ENCODE assay signal across 2 cellular contexts in the genomic region with DNA sequence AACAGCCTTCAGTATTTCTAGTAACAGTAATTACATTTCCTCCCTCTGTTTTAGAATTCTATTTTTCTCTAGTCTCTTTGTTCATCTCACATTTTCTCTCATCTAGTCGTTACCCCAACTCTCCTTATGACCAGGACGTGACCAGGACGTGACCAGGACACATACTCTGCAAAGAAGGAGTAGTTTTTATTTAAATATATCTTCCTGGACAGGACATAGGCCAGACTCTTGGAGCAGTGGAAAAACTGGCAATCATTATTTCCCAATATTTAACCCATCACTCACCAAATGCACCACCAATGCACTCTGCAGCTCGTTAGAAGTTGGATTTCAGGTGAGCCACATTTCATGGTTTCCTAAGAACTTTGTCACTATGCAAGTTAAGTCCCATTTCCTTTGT.
A peak's percentile ranks its signal among the peaks of the same experiment; 100 is the strongest.
TF ChIP-seq lines count a peak whose summit lies in the region.

No MANE protein-coding gene starts in this region.

TF ChIP-seq in liver, 16 proteins besides CTCF, POLR2A, EP300 and RAD21:
- TF ChIP-seq, protein P1, sequence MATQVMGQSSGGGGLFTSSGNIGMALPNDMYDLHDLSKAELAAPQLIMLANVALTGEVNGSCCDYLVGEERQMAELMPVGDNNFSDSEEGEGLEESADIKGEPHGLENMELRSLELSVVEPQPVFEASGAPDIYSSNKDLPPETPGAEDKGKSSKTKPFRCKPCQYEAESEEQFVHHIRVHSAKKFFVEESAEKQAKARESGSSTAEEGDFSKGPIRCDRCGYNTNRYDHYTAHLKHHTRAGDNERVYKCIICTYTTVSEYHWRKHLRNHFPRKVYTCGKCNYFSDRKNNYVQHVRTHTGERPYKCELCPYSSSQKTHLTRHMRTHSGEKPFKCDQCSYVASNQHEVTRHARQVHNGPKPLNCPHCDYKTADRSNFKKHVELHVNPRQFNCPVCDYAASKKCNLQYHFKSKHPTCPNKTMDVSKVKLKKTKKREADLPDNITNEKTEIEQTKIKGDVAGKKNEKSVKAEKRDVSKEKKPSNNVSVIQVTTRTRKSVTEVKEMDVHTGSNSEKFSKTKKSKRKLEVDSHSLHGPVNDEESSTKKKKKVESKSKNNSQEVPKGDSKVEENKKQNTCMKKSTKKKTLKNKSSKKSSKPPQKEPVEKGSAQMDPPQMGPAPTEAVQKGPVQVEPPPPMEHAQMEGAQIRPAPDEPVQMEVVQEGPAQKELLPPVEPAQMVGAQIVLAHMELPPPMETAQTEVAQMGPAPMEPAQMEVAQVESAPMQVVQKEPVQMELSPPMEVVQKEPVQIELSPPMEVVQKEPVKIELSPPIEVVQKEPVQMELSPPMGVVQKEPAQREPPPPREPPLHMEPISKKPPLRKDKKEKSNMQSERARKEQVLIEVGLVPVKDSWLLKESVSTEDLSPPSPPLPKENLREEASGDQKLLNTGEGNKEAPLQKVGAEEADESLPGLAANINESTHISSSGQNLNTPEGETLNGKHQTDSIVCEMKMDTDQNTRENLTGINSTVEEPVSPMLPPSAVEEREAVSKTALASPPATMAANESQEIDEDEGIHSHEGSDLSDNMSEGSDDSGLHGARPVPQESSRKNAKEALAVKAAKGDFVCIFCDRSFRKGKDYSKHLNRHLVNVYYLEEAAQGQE (IDR thresholded peaks at IDR 0.05): no peak
- TF ChIP-seq HNF4A (conservative IDR thresholded peaks at IDR 0.05) (peak; percentile 36 to 41), FOXA2 (IDR thresholded peaks at IDR 0.05) (no peak), RXRA (IDR thresholded peaks at IDR 0.05) (peak; percentile 31 to 42), SP1 (IDR thresholded peaks at IDR 0.05) (no peak), YY1 (IDR thresholded peaks at IDR 0.05) (no peak), JUND (IDR thresholded peaks at IDR 0.05) (no peak)
- TF ChIP-seq, protein P2, sequence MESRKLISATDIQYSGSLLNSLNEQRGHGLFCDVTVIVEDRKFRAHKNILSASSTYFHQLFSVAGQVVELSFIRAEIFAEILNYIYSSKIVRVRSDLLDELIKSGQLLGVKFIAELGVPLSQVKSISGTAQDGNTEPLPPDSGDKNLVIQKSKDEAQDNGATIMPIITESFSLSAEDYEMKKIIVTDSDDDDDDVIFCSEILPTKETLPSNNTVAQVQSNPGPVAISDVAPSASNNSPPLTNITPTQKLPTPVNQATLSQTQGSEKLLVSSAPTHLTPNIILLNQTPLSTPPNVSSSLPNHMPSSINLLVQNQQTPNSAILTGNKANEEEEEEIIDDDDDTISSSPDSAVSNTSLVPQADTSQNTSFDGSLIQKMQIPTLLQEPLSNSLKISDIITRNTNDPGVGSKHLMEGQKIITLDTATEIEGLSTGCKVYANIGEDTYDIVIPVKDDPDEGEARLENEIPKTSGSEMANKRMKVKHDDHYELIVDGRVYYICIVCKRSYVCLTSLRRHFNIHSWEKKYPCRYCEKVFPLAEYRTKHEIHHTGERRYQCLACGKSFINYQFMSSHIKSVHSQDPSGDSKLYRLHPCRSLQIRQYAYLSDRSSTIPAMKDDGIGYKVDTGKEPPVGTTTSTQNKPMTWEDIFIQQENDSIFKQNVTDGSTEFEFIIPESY (IDR thresholded peaks at IDR 0.05): no peak
- TF ChIP-seq, protein P3, sequence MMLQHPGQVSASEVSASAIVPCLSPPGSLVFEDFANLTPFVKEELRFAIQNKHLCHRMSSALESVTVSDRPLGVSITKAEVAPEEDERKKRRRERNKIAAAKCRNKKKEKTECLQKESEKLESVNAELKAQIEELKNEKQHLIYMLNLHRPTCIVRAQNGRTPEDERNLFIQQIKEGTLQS (IDR thresholded peaks at IDR 0.05): no peak

TF ChIP-seq in HepG2, 621 proteins besides CTCF, POLR2A, EP300 and RAD21:
- TF ChIP-seq BHLHE40 (IDR thresholded peaks at IDR 0.05; ENCODE audit: low read length) (no peak), ESRRA (CRISPR knock-in tag; IDR thresholded peaks at IDR 0.05; ENCODE audit: low read depth) (no peak), ELF3 (CRISPR knock-in tag; IDR thresholded peaks at IDR 0.05) (no peak), STAT5B (CRISPR knock-in tag; IDR thresholded peaks at IDR 0.05) (no peak), GABPA (IDR thresholded peaks at IDR 0.05; ENCODE audit: low read depth, low read length) (no peak), GABPA (CRISPR knock-in tag; IDR thresholded peaks at IDR 0.05; ENCODE audit: low read depth) (no peak), FOXK2 (IDR thresholded peaks at IDR 0.05) (no peak), ZNF329 (CRISPR knock-in tag; IDR thresholded peaks at IDR 0.05; ENCODE audit: low read depth) (no peak), ZNF713 (CRISPR knock-in tag; IDR thresholded peaks at IDR 0.05) (no peak)
- TF ChIP-seq, protein P4, sequence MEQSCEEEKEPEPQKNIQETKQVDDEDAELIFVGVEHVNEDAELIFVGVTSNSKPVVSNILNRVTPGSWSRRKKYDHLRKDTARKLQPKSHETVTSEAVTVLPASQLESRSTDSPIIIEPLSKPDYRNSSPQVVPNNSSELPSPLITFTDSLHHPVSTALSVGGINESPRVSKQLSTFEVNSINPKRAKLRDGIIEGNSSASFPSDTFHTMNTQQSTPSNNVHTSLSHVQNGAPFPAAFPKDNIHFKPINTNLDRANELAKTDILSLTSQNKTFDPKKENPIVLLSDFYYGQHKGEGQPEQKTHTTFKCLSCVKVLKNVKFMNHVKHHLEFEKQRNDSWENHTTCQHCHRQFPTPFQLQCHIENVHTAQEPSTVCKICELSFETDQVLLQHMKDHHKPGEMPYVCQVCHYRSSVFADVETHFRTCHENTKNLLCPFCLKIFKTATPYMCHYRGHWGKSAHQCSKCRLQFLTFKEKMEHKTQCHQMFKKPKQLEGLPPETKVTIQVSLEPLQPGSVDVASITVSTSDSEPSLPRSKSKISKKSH (CRISPR knock-in tag; IDR thresholded peaks at IDR 0.05; ENCODE audit: borderline replicate concordance): no peak
